In the genomic region with DNA sequence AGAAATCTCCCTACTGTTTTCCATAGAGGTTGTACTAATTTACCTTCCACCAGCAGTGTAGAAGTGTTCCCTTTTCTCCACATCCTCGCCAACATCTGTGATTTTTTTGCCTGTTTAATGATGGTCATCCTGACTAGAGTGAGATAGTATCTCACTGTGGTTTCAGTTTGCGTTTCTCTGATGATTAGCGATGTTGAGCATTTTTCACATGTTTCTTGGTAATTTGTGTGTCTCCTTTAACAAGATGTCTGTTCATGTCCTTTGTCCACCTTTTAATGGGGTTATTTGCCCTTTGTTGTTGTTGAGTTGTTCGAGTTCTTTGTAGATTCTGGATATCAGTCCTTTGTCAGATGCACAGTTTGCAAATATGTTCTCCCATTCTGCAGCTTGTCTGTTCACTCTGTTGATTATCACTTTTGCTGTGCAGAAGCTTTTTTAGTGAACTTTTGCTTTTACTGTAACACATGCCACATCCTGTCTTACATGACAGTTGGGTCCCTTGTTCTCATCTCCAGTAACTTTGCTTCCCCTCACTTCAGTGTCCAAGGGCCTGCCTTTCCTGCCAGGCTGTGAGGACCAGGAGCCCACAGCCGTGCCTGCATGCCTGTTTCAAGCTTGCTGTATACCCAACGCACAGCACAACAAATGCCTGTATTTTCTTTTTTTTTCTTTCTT, we compare ENCODE assay signal across 8 cellular contexts.
A peak's percentile ranks its signal among the peaks of the same experiment; 100 is the strongest.
DNase-seq lines count a peak whose midpoint lies in the region; ATAC-seq and TF ChIP-seq lines count a peak whose summit lies in the region.

No MANE protein-coding gene starts in this region.

- no peaks in the 10 kb centered on the region for H3K9me2 ChIP-seq in OCI-LY1 (ENCODE audit: low read depth, low read length)

- TF ChIP-seq CTCF in OCI-LY1 (IDR thresholded peaks at IDR 0.05; ENCODE audit: low read length) (no peak), foreskin keratinocyte (conservative IDR thresholded peaks at IDR 0.05) (no peak)

- H3K4me2 ChIP-seq in OCI-LY1 (ENCODE audit: low read length), result peak overlapping the region; percentile 47

- H3K4me1 ChIP-seq in OCI-LY1 (ENCODE audit: insufficient read depth, low read length, severe bottlenecking), result peaks cover 44% of the 10 kb centered on the region
- no peaks in the 10 kb centered on the region for H3K4me1 ChIP-seq in foreskin keratinocyte

- H4K20me1 ChIP-seq in OCI-LY1 (ENCODE audit: insufficient read depth, low read length), result no peaks in the 10 kb centered on the region

- no peaks in the 10 kb centered on the region for H3K9me3 ChIP-seq in OCI-LY1 (ENCODE audit: low read length)

- peaks cover 67% of the 10 kb centered on the region for H3K4me1 Mint-ChIP-seq in stimulated activated memory B cell treated with anti-CD40 and anti-IgM and Interleukin-4, amounts not matched to agents 10 μg/mL and 1 μg/mL and 100 μg/mL, for 72 hours

- H3K79me2 ChIP-seq in OCI-LY1 (ENCODE audit: insufficient read depth, low read length), result no peaks in the 10 kb centered on the region

- no peak overlapping the region for H3K9ac ChIP-seq in OCI-LY1 (ENCODE audit: low read length)

- H3K27me3 Mint-ChIP-seq in stimulated activated memory B cell treated with anti-CD40 and anti-IgM and Interleukin-4, amounts not matched to agents 10 μg/mL and 1 μg/mL and 100 μg/mL, for 72 hours, result peaks cover 19% of the 10 kb centered on the region

- H3K27ac ChIP-seq in OCI-LY1 (ENCODE audit: low read depth, low read length, poor library complexity, severe bottlenecking), result no peak overlapping the region
- no peak overlapping the region for H3K27ac ChIP-seq in foreskin keratinocyte

- peak overlapping the region; percentile 65 for H3K4me3 Mint-ChIP-seq in stimulated activated memory B cell treated with anti-CD40 and anti-IgM and Interleukin-4, amounts not matched to agents 10 μg/mL and 1 μg/mL and 100 μg/mL, for 72 hours

- DNase-seq in activated CD4-positive, CD25-positive, alpha-beta regulatory T cell (lab: John Stamatoyannopoulos, UW), result no peak
- DNase-seq in activated CD4-positive, CD25-positive, alpha-beta regulatory T cell treated with anti-CD3 and anti-CD28 coated beads, Interleukin-2, amount 50 U/mL, for 72 hours, result no peak
- DNase-seq in foreskin keratinocyte (no peak), NCI-H1436 treated with DMSO at 0.1 percent for 48 hours (lab: John Stamatoyannopoulos, UW) (no peak)

- peak; percentile 38 to 40 for ATAC-seq in activated CD4-positive, CD25-positive, alpha-beta regulatory T cell treated with anti-CD3 and anti-CD28 coated beads, Interleukin-2, amount 50 U/mL, for 24 hours
- peak; percentile 57 for ATAC-seq in HG02852 (IDR thresholded peaks at IDR 0.05; ENCODE audit: unreplicated experiment)
- no peak for ATAC-seq in stimulated activated memory B cell treated with anti-CD40 and anti-IgM and Interleukin-4, amounts not matched to agents 10 μg/mL and 1 μg/mL and 100 μg/mL, for 72 hours
- ATAC-seq in foreskin keratinocyte, result no peak

- H3K36me3 Mint-ChIP-seq in stimulated activated memory B cell treated with anti-CD40 and anti-IgM and Interleukin-4, amounts not matched to agents 10 μg/mL and 1 μg/mL and 100 μg/mL, for 72 hours, result no peaks in the 10 kb centered on the region

- H2AFZ ChIP-seq in OCI-LY1 (ENCODE audit: low read length), result no peak overlapping the region

- no peaks in the 10 kb centered on the region for H3F3A ChIP-seq in OCI-LY1 (ENCODE audit: insufficient read depth, low read length)

- H3K36me3 ChIP-seq in OCI-LY1 (ENCODE audit: insufficient read depth, low read length), result no peaks in the 10 kb centered on the region

- H3K9me3 Mint-ChIP-seq in stimulated activated memory B cell treated with anti-CD40 and anti-IgM and Interleukin-4, amounts not matched to agents 10 μg/mL and 1 μg/mL and 100 μg/mL, for 72 hours, result peaks cover 7% of the 10 kb centered on the region

- H3K4me3 ChIP-seq in OCI-LY1 (ENCODE audit: low read depth, low read length, poor library complexity, severe bottlenecking), result peak overlapping the region; percentile 13

- H3K27me3 ChIP-seq in OCI-LY1 (ENCODE audit: insufficient read depth, low read length), result no peaks in the 10 kb centered on the region
- peaks cover 15% of the 10 kb centered on the region for H3K27me3 ChIP-seq in foreskin keratinocyte

- H3K27ac Mint-ChIP-seq in stimulated activated memory B cell treated with anti-CD40 and anti-IgM and Interleukin-4, amounts not matched to agents 10 μg/mL and 1 μg/mL and 100 μg/mL, for 72 hours, result peak overlapping the region; percentile 35

Comparison
In these comparisons a context has a peak if more than half of its experiments do, and no peak if none do; other contexts are left out.
1. ATAC-seq: peak in activated CD4-positive, CD25-positive, alpha-beta regulatory T cell treated with anti-CD3 and anti-CD28 coated beads, Interleukin-2, amount 50 U/mL, for 24 hours (2 of 2) and HG02852 (single experiment); none in stimulated activated memory B cell treated with anti-CD40 and anti-IgM and Interleukin-4, amounts not matched to agents 10 μg/mL and 1 μg/mL and 100 μg/mL, for 72 hours (single experiment) and foreskin keratinocyte (single experiment).